Comparison of ENCODE assay signal across 8 cellular contexts in the genomic region with DNA sequence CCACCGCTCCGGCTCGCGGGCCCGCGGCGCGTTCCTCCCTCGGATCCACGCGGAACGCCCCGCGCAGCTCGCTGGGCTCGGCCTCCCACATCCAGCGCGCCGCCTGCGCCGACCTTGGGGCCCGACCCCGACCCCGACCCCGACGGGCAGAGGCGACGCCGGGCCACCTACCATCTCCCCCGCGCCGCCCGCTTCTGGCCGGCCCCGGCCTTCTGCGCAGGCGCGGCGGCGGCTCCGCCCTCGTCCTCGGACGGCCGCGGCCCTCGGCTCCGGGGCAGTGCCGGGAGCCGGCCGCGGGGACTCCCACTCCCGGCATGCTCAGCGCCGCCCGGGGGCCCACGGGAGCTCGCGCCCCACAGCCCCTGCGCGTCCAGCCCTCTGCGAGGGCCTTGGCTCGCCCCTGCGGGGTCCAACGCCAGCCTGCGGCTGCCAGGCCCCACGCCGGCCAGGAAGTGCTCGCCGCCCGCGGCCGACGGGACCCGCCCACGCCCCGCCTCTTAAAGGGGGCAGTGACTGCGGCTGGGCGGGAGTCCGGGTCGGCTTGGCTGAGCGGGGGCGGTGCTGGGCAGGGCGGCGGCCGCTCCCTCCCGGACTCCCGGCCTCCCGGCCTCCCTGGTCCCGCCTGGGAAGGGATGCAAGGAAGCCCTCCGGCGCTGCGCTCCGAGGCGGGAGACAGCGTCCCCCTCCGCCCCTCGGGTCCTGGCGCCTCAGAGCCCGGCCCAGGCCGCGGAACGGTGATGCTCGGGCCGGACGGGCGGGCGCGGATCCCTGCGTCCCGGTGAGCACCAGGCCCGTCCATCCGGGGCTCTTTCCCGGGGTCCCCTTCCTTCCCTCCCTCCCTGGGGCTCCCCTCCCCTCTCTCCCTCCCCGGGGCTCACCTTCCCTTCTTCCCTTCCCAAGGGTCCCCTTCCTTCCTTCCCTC. TPM values are rescaled to one million over a fixed set of nuclear protein-coding genes. Genes with fewer than 3 reads are reported as not detected.
DNase-seq lines count a peak whose midpoint lies in the region; ATAC-seq and TF ChIP-seq lines count a peak whose summit lies in the region.

Gene DCUN1D2 (minus strand): TSS at position 216 of the 922 bp plus-strand sequence. CDS start 42 bp downstream, at position 174.

- H3K9me3 Mint-ChIP-seq in activated CD4-positive, alpha-beta T cell treated with anti-CD3 and anti-CD28 coated beads for 36 hours (ENCODE audit: low read depth), result no peaks in the 10 kb centered on the region

- CTCF ChIA-PET in activated CD4-positive, alpha-beta T cell treated with anti-CD3 and anti-CD28 coated beads for 36 hours (lab: Charles Lee), result interaction anchor here (0.7 kb wide), 1 partner anchor 221 kb away, joined by 4 read pairs; no protein-coding TSS in a partner anchor

- H3K27ac ChIP-seq in colonic mucosa, result peak within 1 kb of the TSS; percentile 84

- H3K36me3 Mint-ChIP-seq in activated CD4-positive, alpha-beta T cell treated with anti-CD3 and anti-CD28 coated beads for 36 hours (ENCODE audit: low read depth), result peaks cover 17% of the 10 kb centered on the region

- H3K9ac ChIP-seq in colonic mucosa (ENCODE audit: low read depth in 2 of 2, low read length in 2 of 2), result peak within 1 kb of the TSS; percentile 85 to 88

- H3K27me3 ChIP-seq in colonic mucosa, result no peaks in the 10 kb centered on the region

- TF ChIP-seq CTCF in AG09319 (IDR thresholded peaks at IDR 0.05; ENCODE audit: low read depth, low read length) (no peak), colonic mucosa (IDR thresholded peaks at IDR 0.05) (no peak)

- POLR2A ChIA-PET in activated CD4-positive, alpha-beta T cell treated with anti-CD3 and anti-CD28 coated beads for 36 hours (lab: Charles Lee), result no interaction called here

- ATAC-seq in GM18907 (IDR thresholded peaks at IDR 0.05; ENCODE audit: unreplicated experiment) (peak; percentile 81), HG03139 (IDR thresholded peaks at IDR 0.05; ENCODE audit: unreplicated experiment) (peak; percentile 74), left lobe of liver (peak; percentile 92)
- peak; percentile 72 for ATAC-seq in activated CD4-positive, alpha-beta T cell treated with anti-CD3 and anti-CD28 coated beads for 36 hours

- peak within 1 kb of the TSS; percentile 90 for H3K4me3 ChIP-seq in colonic mucosa

- peak; percentile 96 for DNase-seq in AG09319 (ENCODE audit: extremely low read depth, low read depth)
- peak; percentile 0 to 79 for DNase-seq in NCI-H446 (lab: John Stamatoyannopoulos, UW)
- peak; percentile 83 for DNase-seq in activated CD4-positive, alpha-beta T cell treated with anti-CD3 and anti-CD28 coated beads for 36 hours
- DNase-seq in colonic mucosa, result peak; percentile 93
- peak; percentile 97 for DNase-seq in left lobe of liver (ENCODE audit: low spot score)
- DNase-seq in stimulated activated CD4-positive, alpha-beta T cell treated with anti-CD3 and anti-CD28 coated beads, Interleukin-2, amount 100 ng/mL, for 24 hours, result peak; percentile 78 to 82

- H3K4me3 Mint-ChIP-seq in activated CD4-positive, alpha-beta T cell treated with anti-CD3 and anti-CD28 coated beads for 36 hours, result peak within 1 kb of the TSS; percentile 85

- intact Hi-C loops in activated CD4-positive, alpha-beta T cell treated with anti-CD3 and anti-CD28 coated beads for 36 hours (cut with DNase I, micrococcal nuclease), result loop anchor here (1.0 to 10.0 kb wide), 11 partner anchors 92 to 906 kb away; partner anchors contain the start of genes CUL4A (in 2 of the 2), TFDP1 (in 2 of the 2), CHAMP1 (in 1 of the 2) and LAMP1 (in 1 of the 2)
- intact Hi-C loops in colonic mucosa (cut with DNase I), result no loop called here

- peak within 1 kb of the TSS; percentile 86 for H3K27ac Mint-ChIP-seq in activated CD4-positive, alpha-beta T cell treated with anti-CD3 and anti-CD28 coated beads for 36 hours

- peaks cover 64% of the 10 kb centered on the region for H3K4me1 Mint-ChIP-seq in activated CD4-positive, alpha-beta T cell treated with anti-CD3 and anti-CD28 coated beads for 36 hours

- peaks cover 17% of the 10 kb centered on the region for H3K4me1 ChIP-seq in colonic mucosa

- no peaks in the 10 kb centered on the region for H3K27me3 Mint-ChIP-seq in activated CD4-positive, alpha-beta T cell treated with anti-CD3 and anti-CD28 coated beads for 36 hours

- no peaks in the 10 kb centered on the region for H3K9me3 ChIP-seq in colonic mucosa

- no peaks in the 10 kb centered on the region for H3K36me3 ChIP-seq in colonic mucosa

RNA-seq across cellular contexts. Expression of gene DCUN1D2, which starts in this region (rescaled TPM):
- total RNA-seq in activated CD4-positive, alpha-beta T cell treated with anti-CD3 and anti-CD28 coated beads for 36 hours, result 10 to 100 TPM; 12.1 to 15.3 TPM
- total RNA-seq in colonic mucosa, result 10 to 100 TPM; 14.9 to 20.5 TPM
- 10.0 TPM for total RNA-seq in left lobe of liver

Comparison
In these comparisons a context has a peak if more than half of its experiments do, and no peak if none do; other contexts are left out.
1. Peak in every context shown above with its lines: DNase-seq, ATAC-seq, H3K4me3 ChIP-seq and H3K27ac ChIP-seq.
2. DNase-seq: peak in every context shown above with its lines; median percentile 97 in left lobe of liver; 96 in AG09319; 93 in colonic mucosa; 83 in activated CD4-positive, alpha-beta T cell treated with anti-CD3 and anti-CD28 coated beads for 36 hours; 80 in stimulated activated CD4-positive, alpha-beta T cell treated with anti-CD3 and anti-CD28 coated beads, Interleukin-2, amount 100 ng/mL, for 24 hours; 40 in NCI-H446.